Comparison of ENCODE assay signal across 1 cellular context in the genomic region with DNA sequence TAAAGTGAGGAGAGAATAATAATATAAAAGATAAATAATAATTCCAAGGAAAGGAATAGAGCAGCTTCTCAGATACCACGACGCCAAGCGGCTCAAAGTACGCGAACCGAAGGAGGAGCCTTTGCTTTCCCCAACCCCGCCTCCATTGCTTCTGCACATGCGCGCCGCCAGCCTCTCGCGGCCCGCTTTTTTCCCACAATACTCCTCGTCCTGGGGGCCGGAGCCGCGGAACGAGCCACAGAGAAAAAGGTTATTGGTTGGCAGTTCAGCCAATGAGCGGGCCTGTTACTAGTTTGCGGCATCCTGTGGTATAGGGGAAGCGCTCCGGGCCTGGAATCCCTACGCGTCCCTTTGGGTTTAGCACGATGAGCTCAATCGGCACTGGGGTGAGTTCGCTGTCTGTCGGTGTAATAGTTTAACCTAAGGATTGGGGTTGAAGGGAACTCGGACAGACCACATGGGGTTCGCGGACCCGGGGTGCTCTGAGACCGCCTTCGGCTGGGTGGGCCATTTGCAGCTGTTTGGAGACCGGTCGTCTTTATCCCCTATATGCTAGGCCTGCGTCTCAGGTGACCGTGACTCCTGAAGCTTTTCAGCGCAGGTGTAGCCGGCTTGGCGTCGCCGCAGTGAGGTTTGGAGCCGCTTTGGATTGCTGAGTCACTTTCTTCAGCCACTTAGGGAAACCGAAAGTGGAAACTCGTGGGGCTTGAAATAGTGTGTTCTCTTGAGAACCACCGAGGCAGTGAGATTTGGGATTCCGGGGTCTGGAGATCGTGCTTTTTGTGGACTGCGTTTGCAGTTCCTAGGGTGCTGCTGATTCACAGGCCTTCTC.
TF ChIP-seq lines count a peak whose summit lies in the region.

TSS of gene PSMA3 (plus strand) at position 288 of the 832 bp plus-strand sequence. CDS start at position 366, 78 bp downstream.

TF ChIP-seq in GM12878, 131 proteins besides CTCF, POLR2A, EP300 and RAD21 (continued from another document and continues in another):
- TF ChIP-seq ZNF592 (IDR thresholded peaks at IDR 0.05) (no peak), MEF2B (IDR thresholded peaks at IDR 0.05; ENCODE audit: partially characterized antibody, poor library complexity, severe bottlenecking) (peak; percentile 10), HDAC2 (IDR thresholded peaks at IDR 0.05) (no peak), HDGF (IDR thresholded peaks at IDR 0.05) (0 out of 2 replicates have a peak, but pooled peaks have one; percentile 51), MYC (IDR thresholded peaks at IDR 0.05; ENCODE audit: insufficient read depth, insufficient read length, insufficient replicate concordance, low read length, severe bottlenecking) (no peak), GATAD2B (conservative IDR thresholded peaks at IDR 0.05; ENCODE audit: low read depth) (peak; percentile 70), ZNF24 (IDR thresholded peaks at IDR 0.05) (no peak), SREBF1 (IDR thresholded peaks at IDR 0.05; ENCODE audit: low read length) (no peak), PAX8 (IDR thresholded peaks at IDR 0.05) (peak; percentile 69; the same call in 1 of the 2 replicates), CEBPZ (IDR thresholded peaks at IDR 0.05; ENCODE audit: low read depth, low read length) (no peak), SKIL (IDR thresholded peaks at IDR 0.05; ENCODE audit: low read depth, poor library complexity, severe bottlenecking) (peak; percentile 17), FOXK2 (IDR thresholded peaks at IDR 0.05) (no peak), JUNB (IDR thresholded peaks at IDR 0.05) (no peak), HDAC6 (IDR thresholded peaks at IDR 0.05; ENCODE audit: unreplicated experiment) (no peak), MLLT1 (IDR thresholded peaks at IDR 0.05) (peak; percentile 78; the same call in 1 of the 2 replicates), SUZ12 (IDR thresholded peaks at IDR 0.05; ENCODE audit: unreplicated experiment) (no peak), YBX1 (IDR thresholded peaks at IDR 0.05) (no peak), NFXL1 (IDR thresholded peaks at IDR 0.05; ENCODE audit: borderline replicate concordance) (no peak), SIX5 (IDR thresholded peaks at IDR 0.05; ENCODE audit: low read depth, low read length, severe bottlenecking) (peak; percentile 7), YY1 (IDR thresholded peaks at IDR 0.05; ENCODE audit: low read depth, low read length) (peak; percentile 11; the same call in 1 of the 2 replicates), ZBED1 (IDR thresholded peaks at IDR 0.05; ENCODE audit: borderline replicate concordance) (no peak), E2F8 (IDR thresholded peaks at IDR 0.05; ENCODE audit: low read depth, partially characterized antibody) (no peak), BHLHE40 (IDR thresholded peaks at IDR 0.05; ENCODE audit: borderline replicate concordance in 1 of 2, low read depth in 2 of 2, low read length in 1 of 2) (0 out of 4 replicates have a peak, but pooled peaks have one; percentile 22 to 37), PBX3 (IDR thresholded peaks at IDR 0.05; ENCODE audit: insufficient replicate concordance, low read depth, low read length) (no peak)
- TF ChIP-seq, protein P1, sequence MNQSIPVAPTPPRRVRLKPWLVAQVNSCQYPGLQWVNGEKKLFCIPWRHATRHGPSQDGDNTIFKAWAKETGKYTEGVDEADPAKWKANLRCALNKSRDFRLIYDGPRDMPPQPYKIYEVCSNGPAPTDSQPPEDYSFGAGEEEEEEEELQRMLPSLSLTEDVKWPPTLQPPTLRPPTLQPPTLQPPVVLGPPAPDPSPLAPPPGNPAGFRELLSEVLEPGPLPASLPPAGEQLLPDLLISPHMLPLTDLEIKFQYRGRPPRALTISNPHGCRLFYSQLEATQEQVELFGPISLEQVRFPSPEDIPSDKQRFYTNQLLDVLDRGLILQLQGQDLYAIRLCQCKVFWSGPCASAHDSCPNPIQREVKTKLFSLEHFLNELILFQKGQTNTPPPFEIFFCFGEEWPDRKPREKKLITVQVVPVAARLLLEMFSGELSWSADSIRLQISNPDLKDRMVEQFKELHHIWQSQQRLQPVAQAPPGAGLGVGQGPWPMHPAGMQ (IDR thresholded peaks at IDR 0.05; ENCODE audit: borderline replicate concordance), result no peak
- TF ChIP-seq, protein P2, sequence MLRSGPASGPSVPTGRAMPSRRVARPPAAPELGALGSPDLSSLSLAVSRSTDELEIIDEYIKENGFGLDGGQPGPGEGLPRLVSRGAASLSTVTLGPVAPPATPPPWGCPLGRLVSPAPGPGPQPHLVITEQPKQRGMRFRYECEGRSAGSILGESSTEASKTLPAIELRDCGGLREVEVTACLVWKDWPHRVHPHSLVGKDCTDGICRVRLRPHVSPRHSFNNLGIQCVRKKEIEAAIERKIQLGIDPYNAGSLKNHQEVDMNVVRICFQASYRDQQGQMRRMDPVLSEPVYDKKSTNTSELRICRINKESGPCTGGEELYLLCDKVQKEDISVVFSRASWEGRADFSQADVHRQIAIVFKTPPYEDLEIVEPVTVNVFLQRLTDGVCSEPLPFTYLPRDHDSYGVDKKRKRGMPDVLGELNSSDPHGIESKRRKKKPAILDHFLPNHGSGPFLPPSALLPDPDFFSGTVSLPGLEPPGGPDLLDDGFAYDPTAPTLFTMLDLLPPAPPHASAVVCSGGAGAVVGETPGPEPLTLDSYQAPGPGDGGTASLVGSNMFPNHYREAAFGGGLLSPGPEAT (IDR thresholded peaks at IDR 0.05; ENCODE audit: low read depth), result peak; percentile 83
